ENCODE assay signal across 6 cellular contexts in genomic region chr12:123671876-123672275, GRCh38. TPM values are rescaled to one million over a fixed set of nuclear protein-coding genes. Genes with fewer than 3 reads are reported as not detected.
DNase-seq lines count a peak whose midpoint lies in the region; ATAC-seq and TF ChIP-seq lines count a peak whose summit lies in the region.

No MANE protein-coding gene starts in this region.

- H3K36me3 ChIP-seq in cardiac muscle cell (peaks cover 8% of the 10 kb centered on the region), upper lobe of left lung (peaks cover 0 to 16% (median 10%) of the 10 kb centered on the region in 4 donors)

- no peak for TF ChIP-seq POLR2A in upper lobe of left lung (IDR thresholded peaks at IDR 0.05)

- H3K4me1 ChIP-seq in cardiac muscle cell (ENCODE audit: low read depth) (peaks cover 7% of the 10 kb centered on the region), upper lobe of left lung (peaks cover 8 to 13% (median 10%) of the 10 kb centered on the region in 4 donors)

- TF ChIP-seq CTCF in cardiac muscle cell (IDR thresholded peaks at IDR 0.05; ENCODE audit: low read depth, low read length) (no peak), upper lobe of left lung (IDR thresholded peaks at IDR 0.05) (no peak)

- no peaks in the 10 kb centered on the region for H3K9me3 ChIP-seq in cardiac muscle cell (ENCODE audit: low read depth)
- no peaks in the 10 kb centered on the region for H3K9me3 ChIP-seq in upper lobe of left lung

- H3K27me3 ChIP-seq in cardiac muscle cell (no peaks in the 10 kb centered on the region), upper lobe of left lung (no peaks in the 10 kb centered on the region)

- intact Hi-C loops in left cardiac atrium (cut with DNase I), result no loop called here

- DNase-seq in cardiac muscle cell (ENCODE audit: low read depth in 1 of 2, low spot score in 1 of 2), result peak in 1 of 2 donors; percentile 4
- DNase-seq in left cardiac atrium, result no peak
- DNase-seq in foreskin melanocyte, result peak; percentile 75
- no peak for DNase-seq in upper lobe of left lung
- DNase-seq in COLO829 (ENCODE audit: low spot score), result no peak

- H3K27ac ChIP-seq in cardiac muscle cell (no peak overlapping the region), upper lobe of left lung (peak overlapping the region in 1 of 4 donors; percentile 63)

- WGBS in upper lobe of left lung, 2 donors, result 61 to 70% methylated on average over 6 of the region's 6 CpGs

- H3K4me3 ChIP-seq in cardiac muscle cell (peak overlapping the region; percentile 90), upper lobe of left lung (peak overlapping the region in 3 of 4 donors; percentile 73 to 97 (median 89))

- TF ChIP-seq EP300 in upper lobe of left lung (IDR thresholded peaks at IDR 0.05), result no peak

- ATAC-seq in left cardiac atrium (no peak), upper lobe of left lung (ENCODE audit: low FRiP score in 2 of 2) (no peak), GM18520 (IDR thresholded peaks at IDR 0.05; ENCODE audit: unreplicated experiment) (no peak)

RNA-seq across cellular contexts. Expression of gene TCTN2, which starts 1.0 kb away (rescaled TPM):
- total RNA-seq in cardiac muscle cell (5.8 and 7.5 TPM in 2 replicates), left cardiac atrium (1 to 10 TPM; 3.7 to 4.8 TPM), upper lobe of left lung (10 to 100 TPM in 5 of 6 donors, 1 to 10 TPM in 1; 8.4 to 22.3 (median 14.8) TPM)
- polyA plus RNA-seq in cardiac muscle cell, result 4.3 and 5.0 TPM in 2 replicates

RNA-seq across cellular contexts. Expression of gene GTF2H3, which starts 38.2 kb away (rescaled TPM):
- 12.7 and 16.2 TPM in 2 replicates for total RNA-seq in cardiac muscle cell
- polyA plus RNA-seq in cardiac muscle cell, result 14.7 and 19.6 TPM in 2 replicates
- total RNA-seq in left cardiac atrium, result 10 to 100 TPM; 11.7 to 16.5 TPM
- total RNA-seq in upper lobe of left lung, result 10 to 100 TPM in 5 of 6 donors, 1 to 10 TPM in 1; 9.8 to 22.3 (median 16.8) TPM

RNA-seq across cellular contexts. Expression of gene EIF2B1, which starts 38.4 kb away (rescaled TPM):
- total RNA-seq in cardiac muscle cell (129 and 144 TPM in 2 replicates), left cardiac atrium (10 to 100 TPM; 27.9 to 29.3 TPM), upper lobe of left lung (100 to 1,000 TPM in 1 of 6 donors, 10 to 100 TPM in 5; 41.2 to 144 (median 74.0) TPM)
- polyA plus RNA-seq in cardiac muscle cell, result 48.5 and 57.6 TPM in 2 replicates

RNA-seq across cellular contexts. Expression of gene ATP6V0A2, which starts 40.3 kb away (rescaled TPM):
- total RNA-seq in cardiac muscle cell (24.1 and 31.7 TPM in 2 replicates), left cardiac atrium (10 to 100 TPM; 14.6 to 20.5 TPM), upper lobe of left lung (10 to 100 TPM; 19.3 to 52.4 (median 25.3) TPM)
- 16.4 and 28.0 TPM in 2 replicates for polyA plus RNA-seq in cardiac muscle cell
